21 cellular contexts compared by ENCODE assay signal in genomic region chr2:229591611-229592010, GRCh38.
A peak's percentile ranks its signal among the peaks of the same experiment; 100 is the strongest.
DNase-seq lines count a peak whose midpoint lies in the region; ATAC-seq and TF ChIP-seq lines count a peak whose summit lies in the region.
"Had no signal": no experiment of that assay in that cellular context is flagged by ENCODE, and none has a peak within 500 bp of the region (broad histone marks: within the 10 kb centered on the region; RNA-seq: fewer than 3 reads in every experiment).

No MANE protein-coding gene starts in this region.

- no peak for DNase-seq in HFFc6
- peak; percentile 23 for DNase-seq in NCI-H1436 treated with DMSO at 0.1 percent for 48 hours (lab: John Stamatoyannopoulos, UW)
- no peak for DNase-seq in neuronal stem cell (ENCODE audit: low spot score)
- no peak for DNase-seq in RPMI8226
- DNase-seq in MV-4-11 (lab: John Stamatoyannopoulos, UW): no peak
- no peak for DNase-seq in stimulated activated CD4-positive, alpha-beta T cell treated with anti-CD3 and anti-CD28 coated beads, Interleukin-2, amount 100 ng/mL, for 24 hours
- DNase-seq: activated CD8-positive, alpha-beta memory T cell treated with anti-CD3 and anti-CD28 coated beads for 24 hours; activated T-cell treated with anti-CD3 and anti-CD28 coated beads, Interleukin-2, amount 50 U/mL, for 72 hours; COR-L47; EL; H7; left lung; stimulated activated CD4-positive, alpha-beta T cell treated with anti-CD3 and anti-CD28 coated beads, Interleukin-4, amount 100 ng/mL, for 1 hour; stimulated activated naive CD8-positive, alpha-beta T cell treated with anti-CD3 and anti-CD28 coated beads, Interleukin-15, amount 100 ng/mL, for 72 hours; upper lobe of left lung had no signal

- H3K4me3 Mint-ChIP-seq in HFFc6 (peak overlapping the region; percentile 60; the same call in 1 of the 2 replicates), brain (peak overlapping the region in 4 of 5 experiments; percentile 39 to 68 (median 60))
- H3K4me3 Mint-ChIP-seq: activated naive CD4-positive, alpha-beta T cell treated with anti-CD3 and anti-CD28 coated beads, Interleukin-2, amount 50 U/mL, for 24 hours; activated T-cell treated with anti-CD3 and anti-CD28 coated beads, Interleukin-2, amount 50 U/mL, for 72 hours; mesothelial cell of epicardium; nephron; stimulated activated naive CD8-positive, alpha-beta T cell treated with anti-CD3 and anti-CD28 coated beads, Interleukin-15, amount 100 ng/mL, for 72 hours had no signal

- H3K23ac ChIP-seq in neuronal stem cell (ENCODE audit: low read depth, low read length, poor library complexity): no peak overlapping the region

- no peaks in the 10 kb centered on the region for H3K79me1 ChIP-seq in neuronal stem cell (ENCODE audit: low read depth, low read length)

- H3K4me1 ChIP-seq in neuronal stem cell (ENCODE audit: control insufficient read depth in 2 of 2, insufficient read depth in 1 of 2, low read depth in 1 of 2, low read length in 2 of 2): peaks cover 0 to 3% of the 10 kb centered on the region in 2 donors
- H3K4me1 ChIP-seq: left lung had no signal

- H3K9me3 Mint-ChIP-seq in HFFc6 (no peaks in the 10 kb centered on the region), brain (peaks cover 0 to 3% (median 0%) of the 10 kb centered on the region in 5 experiments)
- H3K9me3 Mint-ChIP-seq: activated naive CD4-positive, alpha-beta T cell treated with anti-CD3 and anti-CD28 coated beads, Interleukin-2, amount 50 U/mL, for 24 hours; activated T-cell treated with anti-CD3 and anti-CD28 coated beads, Interleukin-2, amount 50 U/mL, for 72 hours; mesothelial cell of epicardium; stimulated activated naive CD8-positive, alpha-beta T cell treated with anti-CD3 and anti-CD28 coated beads, Interleukin-15, amount 100 ng/mL, for 72 hours had no signal

- no peak for TF ChIP-seq CTCF in HFFc6 (IDR thresholded peaks at IDR 0.05)
- no peak for TF ChIP-seq CTCF in brain (conservative IDR thresholded peaks at IDR 0.05)

- no peak overlapping the region for H2BK5ac ChIP-seq in neuronal stem cell (ENCODE audit: low read length)

- H3K36me3 Mint-ChIP-seq in HFFc6 (ENCODE audit: low read depth) (no peaks in the 10 kb centered on the region), brain (peaks cover 18% of the 10 kb centered on the region)
- H3K36me3 Mint-ChIP-seq: activated naive CD4-positive, alpha-beta T cell treated with anti-CD3 and anti-CD28 coated beads, Interleukin-2, amount 50 U/mL, for 24 hours; mesothelial cell of epicardium had no signal

- H3K27me3 Mint-ChIP-seq in HFFc6 (ENCODE audit: insufficient read depth) (peaks cover 20% of the 10 kb centered on the region), brain (no peaks in the 10 kb centered on the region)

- H3K4me1 Mint-ChIP-seq in HFFc6 (ENCODE audit: low read depth) (peaks cover 17% of the 10 kb centered on the region), brain (peaks cover 70% of the 10 kb centered on the region)
- H3K4me1 Mint-ChIP-seq: stimulated activated naive CD8-positive, alpha-beta T cell treated with anti-CD3 and anti-CD28 coated beads, Interleukin-15, amount 100 ng/mL, for 72 hours had no signal

- no peak overlapping the region for H3K27ac ChIP-seq in neuronal stem cell (replicated peaks; ENCODE audit: low read length)
- H3K27ac ChIP-seq: left lung, upper lobe of left lung had no signal

- H3K9ac ChIP-seq in neuronal stem cell (ENCODE audit: low read depth, low read length, poor library complexity): no peak overlapping the region

- no peaks in the 10 kb centered on the region for H3K9me3 ChIP-seq in neuronal stem cell (replicated peaks in 1 of 2; ENCODE audit: control insufficient read depth in 2 of 2, insufficient read depth in 1 of 2, low read depth in 1 of 2, low read length in 2 of 2)
- H3K9me3 ChIP-seq: left lung, upper lobe of left lung had no signal

- H2BK15ac ChIP-seq in neuronal stem cell (ENCODE audit: low read length): no peak overlapping the region

- no peaks in the 10 kb centered on the region for H3K36me3 ChIP-seq in neuronal stem cell (replicated peaks in 1 of 2; ENCODE audit: control insufficient read depth in 2 of 2, insufficient read depth in 2 of 2, low read length in 2 of 2)
- H3K36me3 ChIP-seq: left lung, upper lobe of left lung had no signal

- H2AFZ ChIP-seq in neuronal stem cell (ENCODE audit: low read length): no peak overlapping the region

- ATAC-seq in HG02973 (IDR thresholded peaks at IDR 0.05; ENCODE audit: unreplicated experiment): no peak
- ATAC-seq: activated T-cell treated with anti-CD3 and anti-CD28 coated beads, Interleukin-2, amount 50 U/mL, for 72 hours; left lung; stimulated activated naive CD8-positive, alpha-beta T cell treated with anti-CD3 and anti-CD28 coated beads, Interleukin-15, amount 100 ng/mL, for 72 hours had no signal

- H2BK120ac ChIP-seq in neuronal stem cell (ENCODE audit: low read depth, low read length): no peak overlapping the region

- H2BK12ac ChIP-seq in neuronal stem cell (ENCODE audit: low read length): peak overlapping the region; percentile 16

- H2AK5ac ChIP-seq in neuronal stem cell (ENCODE audit: low read depth, low read length): no peak overlapping the region

- H3K14ac ChIP-seq in neuronal stem cell (ENCODE audit: low read length): no peak overlapping the region

- no peak overlapping the region for H4K91ac ChIP-seq in neuronal stem cell (ENCODE audit: low read depth, low read length, poor library complexity)

- no peak overlapping the region for H3K18ac ChIP-seq in neuronal stem cell (ENCODE audit: low read length)

- H3K27me3 ChIP-seq in neuronal stem cell (ENCODE audit: control insufficient read depth in 3 of 3, insufficient read depth in 3 of 3, low read depth in 1 of 3, low read length in 3 of 3): no peaks in the 10 kb centered on the region
- H3K27me3 ChIP-seq: left lung, upper lobe of left lung had no signal

- H3K4ac ChIP-seq in neuronal stem cell (ENCODE audit: low read length): no peak overlapping the region

- H4K8ac ChIP-seq in neuronal stem cell (ENCODE audit: low read depth, low read length): no peak overlapping the region

- no peak overlapping the region for H3K4me2 ChIP-seq in neuronal stem cell (ENCODE audit: insufficient read depth, low read length, poor library complexity, severe bottlenecking)
- H3K4me2 ChIP-seq: smooth muscle cell had no signal

- WGBS in neuronal stem cell (ENCODE audit: extremely low coverage in 2 of 2, insufficient read length in 2 of 2, insufficient replicate concordance in 1 of 2), 2 donors: no CpG with 5 or more reads among the region's 9 CpGs

- no peak overlapping the region for H3K27ac Mint-ChIP-seq in HFFc6
- peak overlapping the region; percentile 55 to 96 (median 78) for H3K27ac Mint-ChIP-seq in brain
- H3K27ac Mint-ChIP-seq: activated naive CD4-positive, alpha-beta T cell treated with anti-CD3 and anti-CD28 coated beads, Interleukin-2, amount 50 U/mL, for 24 hours; activated T-cell treated with anti-CD3 and anti-CD28 coated beads, Interleukin-2, amount 50 U/mL, for 72 hours; mesothelial cell of epicardium; nephron; stimulated activated naive CD8-positive, alpha-beta T cell treated with anti-CD3 and anti-CD28 coated beads, Interleukin-15, amount 100 ng/mL, for 72 hours had no signal

- no peak overlapping the region for H3K4me3 ChIP-seq in neuronal stem cell (ENCODE audit: low read length in 2 of 2)
- H3K4me3 ChIP-seq: left lung, smooth muscle cell, upper lobe of left lung had no signal
